ENCODE assay signal across 12 cellular contexts in the genomic region with DNA sequence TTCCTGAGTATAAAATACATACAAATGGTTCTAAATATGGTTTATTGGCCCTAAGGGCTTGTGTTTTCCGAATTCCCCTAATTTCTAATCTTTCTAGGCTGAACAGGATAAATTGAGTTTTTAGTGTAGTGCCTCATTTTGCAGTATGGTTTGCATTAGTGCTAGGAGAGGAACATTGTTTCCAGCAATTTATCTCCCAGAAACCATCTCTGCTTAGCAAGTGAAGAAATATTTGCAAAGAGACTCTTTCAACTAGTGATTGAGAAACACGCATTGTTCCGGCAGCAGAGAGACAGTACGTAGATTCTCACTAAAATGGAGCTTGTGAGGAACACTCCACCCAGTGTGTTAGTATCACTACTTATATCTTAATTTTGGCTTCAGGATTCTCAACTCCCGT.
DNase-seq lines count a peak whose midpoint lies in the region; ATAC-seq and TF ChIP-seq lines count a peak whose summit lies in the region.
"Had no signal": no experiment of that assay in that cellular context is flagged by ENCODE, and none has a peak within 500 bp of the region (broad histone marks: within the 10 kb centered on the region; RNA-seq: fewer than 3 reads in every experiment).

No MANE protein-coding gene starts in this region.

- TF ChIP-seq RAD21 in IMR-90 (IDR thresholded peaks at IDR 0.05; ENCODE audit: low read length), result no peak

- H2BK120ac ChIP-seq in IMR-90 (ENCODE audit: low read depth, low read length), result no peak overlapping the region

- H3K4me1 ChIP-seq in IMR-90 (ENCODE audit: control insufficient read depth, insufficient read depth, low read length) (peaks cover 16% of the 10 kb centered on the region), esophagus muscularis mucosa (peaks cover 18 to 40% (median 35%) of the 10 kb centered on the region in 4 donors), left lung (peaks cover 6 to 31% of the 10 kb centered on the region in 2 donors), thyroid gland (peaks cover 19 to 47% of the 10 kb centered on the region in 2 donors)
- no peaks in the 10 kb centered on the region for H3K4me1 ChIP-seq in CD8-positive, alpha-beta T cell (ENCODE audit: insufficient read depth, low read length)

- H3K27me3 ChIP-seq in IMR-90 (ENCODE audit: control insufficient read depth, insufficient read depth, low read length) (no peaks in the 10 kb centered on the region), esophagus muscularis mucosa (no peaks in the 10 kb centered on the region), left lung (no peaks in the 10 kb centered on the region), thyroid gland (no peaks in the 10 kb centered on the region)
- no peaks in the 10 kb centered on the region for H3K27me3 ChIP-seq in CD8-positive, alpha-beta T cell (ENCODE audit: insufficient read depth, low read length)

- CTCF ChIA-PET in IMR-90 (lab: Yijun Ruan, JAX) (interaction anchor here (1.0 kb wide), 1 partner anchor 139 kb away, joined by 3 read pairs; no protein-coding TSS in a partner anchor), Calu3 (lab: Charles Lee) (no interaction called here)
- CTCF ChIA-PET in CD8-positive, alpha-beta T cell (lab: Charles Lee), result no interaction called here

- H3K36me3 ChIP-seq in IMR-90 (ENCODE audit: control insufficient read depth, insufficient read depth, low read length) (no peaks in the 10 kb centered on the region), esophagus muscularis mucosa (no peaks in the 10 kb centered on the region), left lung (no peaks in the 10 kb centered on the region), thyroid gland (no peaks in the 10 kb centered on the region)
- no peaks in the 10 kb centered on the region for H3K36me3 ChIP-seq in CD8-positive, alpha-beta T cell (ENCODE audit: insufficient read depth, low read length)
- H3K36me3 ChIP-seq: WERI-Rb-1 had no signal

- H3K36me3 Mint-ChIP-seq in Calu3 (ENCODE audit: insufficient read depth, unreplicated experiment), result no peaks in the 10 kb centered on the region
- no peaks in the 10 kb centered on the region for H3K36me3 Mint-ChIP-seq in CD8-positive, alpha-beta T cell

- TF ChIP-seq POLR2A in IMR-90 (IDR thresholded peaks at IDR 0.05; ENCODE audit: low read depth, low read length) (no peak), esophagus muscularis mucosa (IDR thresholded peaks at IDR 0.05; ENCODE audit: low read depth) (no peak), thyroid gland (IDR thresholded peaks at IDR 0.05) (no peak)

- TF ChIP-seq CTCF in IMR-90 (conservative IDR thresholded peaks at IDR 0.05; ENCODE audit: low read depth, low read length), result no peak
- TF ChIP-seq CTCF in esophagus muscularis mucosa (IDR thresholded peaks at IDR 0.05), result no peak
- no peak for TF ChIP-seq CTCF in left lung (IDR thresholded peaks at IDR 0.05)
- TF ChIP-seq CTCF in thyroid gland (IDR thresholded peaks at IDR 0.05), result no peak
- no peak for TF ChIP-seq CTCF in Calu3 (IDR thresholded peaks at IDR 0.05; ENCODE audit: unreplicated experiment)
- TF ChIP-seq CTCF in CD8-positive, alpha-beta T cell (IDR thresholded peaks at IDR 0.05), result no peak

- ATAC-seq in IMR-90 (ENCODE audit: low read depth) (peak; percentile 18; the same call in 1 of the 2 replicates), left lung (peak; percentile 10)
- no peak for ATAC-seq in CD8-positive, alpha-beta T cell
- ATAC-seq: HCT116; stimulated activated naive CD8-positive, alpha-beta T cell treated with anti-CD3 and anti-CD28 coated beads, Interleukin-15, Interleukin-2, amounts not matched to agents 100 U/mL and 50 U/mL, for 24 hours had no signal

- H4K20me1 ChIP-seq in IMR-90 (ENCODE audit: insufficient read depth, low read length), result no peaks in the 10 kb centered on the region

- no CpG with 5 or more reads among the region's 5 CpGs for WGBS in IMR-90 (ENCODE audit: extremely low coverage in 2 of 2, insufficient read length in 1 of 2), 2 experiments
- WGBS in esophagus muscularis mucosa, result 73% methylated on average over 5 of the region's 5 CpGs
- WGBS in thyroid gland, 2 donors, result 71 to 78% methylated on average over 5 of the region's 5 CpGs

- in situ Hi-C loops in IMR-90 (cut with MboI; ENCODE audit: low sequenced_read_pairs), result no loop called here

- no peak overlapping the region for H2BK5ac ChIP-seq in IMR-90 (ENCODE audit: low read depth, low read length, poor library complexity, severe bottlenecking)

- peaks cover 25% of the 10 kb centered on the region for H3K4me1 Mint-ChIP-seq in Calu3 (ENCODE audit: low read depth, unreplicated experiment)
- peaks cover 1% of the 10 kb centered on the region for H3K4me1 Mint-ChIP-seq in CD8-positive, alpha-beta T cell (ENCODE audit: low read depth)

- H3K4me2 ChIP-seq in IMR-90 (ENCODE audit: low read depth, low read length), result no peak overlapping the region

- no peaks in the 10 kb centered on the region for H3K9me3 ChIP-seq in IMR-90 (ENCODE audit: control insufficient read depth, insufficient read depth, low read length)
- H3K9me3 ChIP-seq in esophagus muscularis mucosa, result no peaks in the 10 kb centered on the region
- H3K9me3 ChIP-seq in left lung, result no peaks in the 10 kb centered on the region
- H3K9me3 ChIP-seq in thyroid gland, result no peaks in the 10 kb centered on the region
- H3K9me3 ChIP-seq in CD8-positive, alpha-beta T cell (ENCODE audit: low read length), result no peaks in the 10 kb centered on the region

- no TSS peak for BruUV-seq in IMR-90 (replicated peaks; lab: Mats Ljungman, UMichigan)
- BruUV-seq in Calu3 (replicated peaks; lab: Mats Ljungman, UMichigan), result no TSS peak

- no peak overlapping the region for H3K56ac ChIP-seq in IMR-90 (ENCODE audit: extremely low read depth, insufficient read depth, low read length)

- H3K23ac ChIP-seq in IMR-90 (ENCODE audit: low read depth, low read length), result no peak overlapping the region

- 0 out of 2 replicates have a peak, but pooled peaks cover 6% of the 10 kb centered on the region for H3K9me1 ChIP-seq in IMR-90 (ENCODE audit: insufficient read depth, low read length)

- H2AK5ac ChIP-seq in IMR-90 (ENCODE audit: low read depth, low read length), result no peak overlapping the region

- H4K5ac ChIP-seq in IMR-90 (ENCODE audit: low read depth, low read length), result no peak overlapping the region

- H3K18ac ChIP-seq in IMR-90 (ENCODE audit: low read depth, low read length), result no peak overlapping the region

- no peaks in the 10 kb centered on the region for H3K27me3 Mint-ChIP-seq in Calu3 (ENCODE audit: unreplicated experiment)
- H3K27me3 Mint-ChIP-seq in CD8-positive, alpha-beta T cell (ENCODE audit: low read depth), result no peaks in the 10 kb centered on the region

- no peak overlapping the region for H3K9ac ChIP-seq in IMR-90 (ENCODE audit: low read depth, low read length)

- H4K8ac ChIP-seq in IMR-90 (ENCODE audit: low read depth in 2 of 2, low read length in 2 of 2), result no peak overlapping the region

- H2BK15ac ChIP-seq in IMR-90 (ENCODE audit: low read depth, low read length), result no peak overlapping the region; the same call in 2 of the 3 replicates

- intact Hi-C loops in IMR-90 (cut with micrococcal nuclease) (no loop called here), esophagus muscularis mucosa (cut with DNase I) (no loop called here), left lung (cut with DNase I) (no loop called here), thyroid gland (cut with DNase I) (no loop called here), Calu3 (cut with micrococcal nuclease; ENCODE audit: unreplicated experiment) (no loop called here)
- intact Hi-C loops in CD8-positive, alpha-beta T cell (cut with DNase I, micrococcal nuclease), result no loop called here

- no peak overlapping the region for H2AFZ ChIP-seq in IMR-90 (replicated peaks; ENCODE audit: low read length, poor library complexity)

- dilution Hi-C loops in IMR-90 (cut with HindIII; ENCODE audit: low sequenced_read_pairs, unreplicated experiment), result no loop called here

- H4K91ac ChIP-seq in IMR-90 (ENCODE audit: insufficient read depth, low read depth, low read length), result 0 out of 2 replicates have a peak overlapping the region, but pooled peaks have one; percentile 15

- H2AK9ac ChIP-seq in IMR-90 (replicated peaks; ENCODE audit: low read depth, low read length, poor library complexity), result no peak overlapping the region

- H3K4me3 ChIP-seq in IMR-90 (ENCODE audit: insufficient read depth, low read depth, low read length), result no peak overlapping the region
- no peak overlapping the region for H3K4me3 ChIP-seq in esophagus muscularis mucosa
- H3K4me3 ChIP-seq in left lung, result no peak overlapping the region
- no peak overlapping the region for H3K4me3 ChIP-seq in thyroid gland (replicated peaks in 1 of 3)
- H3K4me3 ChIP-seq in CD8-positive, alpha-beta T cell (ENCODE audit: low read depth, low read length), result no peak overlapping the region

- no peak overlapping the region for H3K4me3 Mint-ChIP-seq in Calu3 (ENCODE audit: low read depth, unreplicated experiment)
- H3K4me3 Mint-ChIP-seq in CD8-positive, alpha-beta T cell, result no peak overlapping the region

- H3K4ac ChIP-seq in IMR-90 (ENCODE audit: low read depth, low read length), result no peak overlapping the region

- H3K79me1 ChIP-seq in IMR-90 (ENCODE audit: low read depth in 1 of 2, low read length in 2 of 2), result peaks cover 15 to 18% of the 10 kb centered on the region in 2 experiments; a peak in 3 of 4 replicates

- H3K27ac ChIP-seq in IMR-90 (ENCODE audit: insufficient read depth, low read length), result no peak overlapping the region
- peak overlapping the region in 3 of 4 donors; percentile 22 to 55 (median 52) for H3K27ac ChIP-seq in esophagus muscularis mucosa (replicated peaks in 1 of 4)
- peak overlapping the region in 1 of 2 donors; percentile 53 for H3K27ac ChIP-seq in left lung
- peak overlapping the region in 2 of 3 donors; percentile 63 to 81 for H3K27ac ChIP-seq in thyroid gland
- H3K27ac ChIP-seq in CD8-positive, alpha-beta T cell (ENCODE audit: low read depth, low read length), result no peak overlapping the region
- H3K27ac ChIP-seq: WERI-Rb-1 had no signal

- peaks cover 2% of the 10 kb centered on the region for H3K9me3 Mint-ChIP-seq in Calu3 (ENCODE audit: low read depth, unreplicated experiment)
- H3K9me3 Mint-ChIP-seq in CD8-positive, alpha-beta T cell, result no peaks in the 10 kb centered on the region

- 0 out of 2 replicates have a peak overlapping the region, but pooled peaks have one; percentile 10 for H3K14ac ChIP-seq in IMR-90 (replicated peaks; ENCODE audit: low read depth, low read length)

- H3K27ac Mint-ChIP-seq in Calu3 (ENCODE audit: unreplicated experiment), result no peak overlapping the region
- H3K27ac Mint-ChIP-seq in CD8-positive, alpha-beta T cell, result no peak overlapping the region

- 0 out of 2 replicates have a peak overlapping the region, but pooled peaks have one; percentile 26 for H2BK20ac ChIP-seq in IMR-90 (ENCODE audit: low read depth, low read length)

- DNase-seq in IMR-90, result no peak
- DNase-seq in esophagus muscularis mucosa (ENCODE audit: extremely low spot score), result no peak
- DNase-seq in left lung, result no peak
- DNase-seq in thyroid gland, result no peak
- no peak for DNase-seq in Calu3
- no peak for DNase-seq in activated CD4-positive, CD25-positive, alpha-beta regulatory T cell (lab: John Stamatoyannopoulos, UW)
- DNase-seq in CD8-positive, alpha-beta T cell, result no peak
- DNase-seq: activated naive CD4-positive, alpha-beta T cell treated with Interleukin-2 at 50 U/mL for 16 hours; erythroblast; stimulated activated naive CD8-positive, alpha-beta T cell treated with anti-CD3 and anti-CD28 coated beads, Interleukin-15, Interleukin-2, amounts not matched to agents 100 U/mL and 50 U/mL, for 24 hours; WERI-Rb-1 had no signal

- POLR2A ChIA-PET in IMR-90 (lab: Charles Lee; ENCODE audit: unreplicated experiment), result no interaction called here
- POLR2A ChIA-PET in CD8-positive, alpha-beta T cell (lab: Charles Lee), result no interaction called here

- no peak for TF ChIP-seq EP300 in esophagus muscularis mucosa (IDR thresholded peaks at IDR 0.05)

Comparison
In these comparisons a context has a peak if more than half of its experiments do, and no peak if none do; other contexts are left out.
1. H3K27ac ChIP-seq: peak in esophagus muscularis mucosa (3 of 4) and thyroid gland (2 of 3); none in IMR-90 (single experiment) and CD8-positive, alpha-beta T cell (single experiment).